In the genomic region with DNA sequence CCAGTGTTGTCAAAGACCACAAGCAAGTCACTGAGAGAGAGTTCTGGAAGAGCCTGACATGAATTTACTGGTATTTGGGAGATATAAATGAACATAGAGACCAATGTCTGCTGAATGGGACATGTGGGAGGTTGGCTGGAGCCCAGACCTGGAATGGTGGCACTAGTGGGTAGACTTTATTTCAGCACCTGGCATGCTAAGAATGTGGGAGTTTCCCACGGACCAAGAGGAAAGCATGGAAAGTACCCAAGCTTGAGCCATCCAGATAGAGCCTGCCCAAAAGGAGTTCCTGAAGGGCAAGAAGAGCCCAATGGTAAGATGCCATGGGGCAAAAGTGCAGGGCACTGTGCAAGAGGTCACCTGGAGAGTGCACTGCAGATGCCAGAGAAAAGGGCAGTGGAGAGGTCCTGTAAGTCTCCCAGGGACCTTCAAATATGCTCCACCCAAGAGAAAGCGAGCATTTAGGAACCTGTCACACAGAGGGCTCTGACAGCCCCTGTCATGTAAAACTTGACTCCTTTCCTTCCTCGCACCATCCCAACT, we compare ENCODE assay signal across 11 cellular contexts.
"Had no signal": no experiment of that assay in that cellular context is flagged by ENCODE, and none has a peak within 500 bp of the region (broad histone marks: within the 10 kb centered on the region; RNA-seq: fewer than 3 reads in every experiment).

No MANE protein-coding gene starts in this region.

- H3K27me3 Mint-ChIP-seq: activated CD4-positive, alpha-beta memory T cell treated with anti-CD3 and anti-CD28 coated beads for 36 hours had no signal

- H3K27ac Mint-ChIP-seq: activated CD4-positive, alpha-beta memory T cell treated with anti-CD3 and anti-CD28 coated beads for 36 hours; activated T-cell treated with anti-CD3 and anti-CD28 coated beads, Interleukin-2, amount 50 U/mL, for 72 hours; natural killer cell had no signal

- DNase-seq: activated CD4-positive, alpha-beta memory T cell treated with anti-CD3 and anti-CD28 coated beads for 36 hours; activated CD4-positive, CD25-positive, alpha-beta regulatory T cell treated with anti-CD3 and anti-CD28 coated beads, Interleukin-2, amount 50 U/mL, for 72 hours; activated T-cell treated with anti-CD3 and anti-CD28 coated beads, Interleukin-2, amount 50 U/mL, for 72 hours; central memory CD4-positive, alpha-beta T cell; effector memory CD4-positive, alpha-beta T cell; kidney; natural killer cell; nucleus accumbens; right lobe of liver; stimulated activated CD4-positive, alpha-beta T cell treated with anti-CD3 and anti-CD28 coated beads, Interleukin-1b, Interleukin-23, amount 100 ng/mL, for 48 hours; stimulated activated naive CD4-positive, alpha-beta T cell treated with Interleukin-2 at 50 U/mL for 16 hours had no signal

- H3K4me3 Mint-ChIP-seq: activated CD4-positive, alpha-beta memory T cell treated with anti-CD3 and anti-CD28 coated beads for 36 hours; activated T-cell treated with anti-CD3 and anti-CD28 coated beads, Interleukin-2, amount 50 U/mL, for 72 hours; natural killer cell had no signal

- H3K36me3 Mint-ChIP-seq: natural killer cell had no signal

- H3K9me3 Mint-ChIP-seq: activated CD4-positive, alpha-beta memory T cell treated with anti-CD3 and anti-CD28 coated beads for 36 hours; natural killer cell had no signal

- ATAC-seq: activated T-cell treated with anti-CD3 and anti-CD28 coated beads, Interleukin-2, amount 50 U/mL, for 72 hours; natural killer cell had no signal
